Comparison of ENCODE assay signal across 8 cellular contexts in genomic region chr1:13699936-13700520, GRCh38. TPM values are rescaled to one million over a fixed set of nuclear protein-coding genes. Genes with fewer than 3 reads are reported as not detected.
A peak's percentile ranks its signal among the peaks of the same experiment; 100 is the strongest.
DNase-seq lines count a peak whose midpoint lies in the region; ATAC-seq and TF ChIP-seq lines count a peak whose summit lies in the region.

A gene with protein sequence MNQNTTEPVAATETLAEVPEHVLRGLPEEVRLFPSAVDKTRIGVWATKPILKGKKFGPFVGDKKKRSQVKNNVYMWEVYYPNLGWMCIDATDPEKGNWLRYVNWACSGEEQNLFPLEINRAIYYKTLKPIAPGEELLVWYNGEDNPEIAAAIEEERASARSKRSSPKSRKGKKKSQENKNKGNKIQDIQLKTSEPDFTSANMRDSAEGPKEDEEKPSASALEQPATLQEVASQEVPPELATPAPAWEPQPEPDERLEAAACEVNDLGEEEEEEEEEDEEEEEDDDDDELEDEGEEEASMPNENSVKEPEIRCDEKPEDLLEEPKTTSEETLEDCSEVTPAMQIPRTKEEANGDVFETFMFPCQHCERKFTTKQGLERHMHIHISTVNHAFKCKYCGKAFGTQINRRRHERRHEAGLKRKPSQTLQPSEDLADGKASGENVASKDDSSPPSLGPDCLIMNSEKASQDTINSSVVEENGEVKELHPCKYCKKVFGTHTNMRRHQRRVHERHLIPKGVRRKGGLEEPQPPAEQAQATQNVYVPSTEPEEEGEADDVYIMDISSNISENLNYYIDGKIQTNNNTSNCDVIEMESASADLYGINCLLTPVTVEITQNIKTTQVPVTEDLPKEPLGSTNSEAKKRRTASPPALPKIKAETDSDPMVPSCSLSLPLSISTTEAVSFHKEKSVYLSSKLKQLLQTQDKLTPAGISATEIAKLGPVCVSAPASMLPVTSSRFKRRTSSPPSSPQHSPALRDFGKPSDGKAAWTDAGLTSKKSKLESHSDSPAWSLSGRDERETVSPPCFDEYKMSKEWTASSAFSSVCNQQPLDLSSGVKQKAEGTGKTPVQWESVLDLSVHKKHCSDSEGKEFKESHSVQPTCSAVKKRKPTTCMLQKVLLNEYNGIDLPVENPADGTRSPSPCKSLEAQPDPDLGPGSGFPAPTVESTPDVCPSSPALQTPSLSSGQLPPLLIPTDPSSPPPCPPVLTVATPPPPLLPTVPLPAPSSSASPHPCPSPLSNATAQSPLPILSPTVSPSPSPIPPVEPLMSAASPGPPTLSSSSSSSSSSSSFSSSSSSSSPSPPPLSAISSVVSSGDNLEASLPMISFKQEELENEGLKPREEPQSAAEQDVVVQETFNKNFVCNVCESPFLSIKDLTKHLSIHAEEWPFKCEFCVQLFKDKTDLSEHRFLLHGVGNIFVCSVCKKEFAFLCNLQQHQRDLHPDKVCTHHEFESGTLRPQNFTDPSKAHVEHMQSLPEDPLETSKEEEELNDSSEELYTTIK (N-terminal part only) (plus strand): TSS chr1:13700188. CDS start chr1:13715606, 15,418 bp downstream.

- H3K4me3 Mint-ChIP-seq in MCF 10A (ENCODE audit: unreplicated experiment): peak within 1 kb of the TSS; percentile 78

- DNase-seq in UCSD-AML1 (lab: John Stamatoyannopoulos, UW; ENCODE audit: unreplicated experiment) (peak; percentile 66), MCF 10A (ENCODE audit: unreplicated experiment) (peak; percentile 26), iPS-NIHi7 (ENCODE audit: extremely low spot score) (peak; percentile 65)
- DNase-seq in stimulated activated CD4-positive, alpha-beta T cell treated with anti-CD3 and anti-CD28 coated beads, Interleukin-12 subunit alpha, Interleukin-12 subunit beta, amount 100 ng/mL, for 4 hours: peak; percentile 63

- CTCF ChIA-PET in MCF 10A (lab: Yijun Ruan, JAX): interaction anchor here (0.6 kb wide), 1 partner anchor 104 kb away, joined by 5 read pairs; no protein-coding TSS in a partner anchor

- H3K36me3 Mint-ChIP-seq in MCF 10A (ENCODE audit: insufficient read depth, unreplicated experiment): no peaks in the 10 kb centered on the region

- peaks cover 11% of the 10 kb centered on the region; the same call in 1 of the 2 replicates for H3K4me1 ChIP-seq in HUES48 (ENCODE audit: control insufficient read depth, insufficient read depth, low read length)

- ATAC-seq in GM19351 (IDR thresholded peaks at IDR 0.05; ENCODE audit: unreplicated experiment) (peak; percentile 35), HG02870 (IDR thresholded peaks at IDR 0.05; ENCODE audit: unreplicated experiment) (no peak)

- POLR2A ChIA-PET in MCF 10A (lab: Yijun Ruan, JAX): no interaction called here

- no peaks in the 10 kb centered on the region for H3K9me3 ChIP-seq in HUES48 (ENCODE audit: control insufficient read depth, insufficient read depth, low read length)

- H3K27ac ChIP-seq in C4-2B (peak within 1 kb of the TSS; percentile 69), HUES48 (ENCODE audit: low read depth, low read length) (no peak within 1 kb of the TSS)

- no peaks in the 10 kb centered on the region for H3K36me3 ChIP-seq in HUES48 (ENCODE audit: control insufficient read depth, insufficient read depth, low read length)

- no TSS peak for BruUV-seq in MCF 10A (replicated peaks; lab: Mats Ljungman, UMichigan)

- TF ChIP-seq CTCF in C4-2B (conservative IDR thresholded peaks at IDR 0.05) (no peak), MCF 10A (IDR thresholded peaks at IDR 0.05; ENCODE audit: unreplicated experiment) (no peak)

- H3K4me3 ChIP-seq in HUES48 (ENCODE audit: low read depth, low read length): peak within 1 kb of the TSS; percentile 75

- H3K4me1 Mint-ChIP-seq in MCF 10A (ENCODE audit: insufficient read depth, unreplicated experiment): peaks cover 11% of the 10 kb centered on the region

- H3K27me3 ChIP-seq in HUES48 (ENCODE audit: control insufficient read depth, insufficient read depth, low read length): peaks cover 36% of the 10 kb centered on the region

- H3K9ac ChIP-seq in HUES48 (ENCODE audit: low read depth, low read length): peak within 1 kb of the TSS; percentile 67; the same call in 1 of the 2 replicates

- intact Hi-C loops in MCF 10A (cut with micrococcal nuclease): no loop called here

- peaks cover 15% of the 10 kb centered on the region for H3K9me3 Mint-ChIP-seq in MCF 10A (ENCODE audit: unreplicated experiment)

- no peaks in the 10 kb centered on the region for H3K27me3 Mint-ChIP-seq in MCF 10A (ENCODE audit: insufficient read depth, unreplicated experiment)

- H3K27ac Mint-ChIP-seq in MCF 10A (ENCODE audit: low read depth, unreplicated experiment): peak within 1 kb of the TSS; percentile 96

RNA-seq across cellular contexts. Expression of the gene that starts here (rescaled TPM):
- 26.6 and 31.7 TPM in 2 replicates for total RNA-seq in MCF 10A (2022)
